ENCODE assay signal across 1 cellular context in genomic region chr11:66022401-66023185, GRCh38.
TF ChIP-seq lines count a peak whose summit lies in the region.

No MANE protein-coding gene starts in this region.

TF ChIP-seq in HepG2, 621 proteins besides CTCF, POLR2A, EP300 and RAD21 (continued from another document and continues in another):
- TF ChIP-seq ZBTB4 (CRISPR knock-in tag; IDR thresholded peaks at IDR 0.05; ENCODE audit: borderline replicate concordance): no peak
- TF ChIP-seq SALL2 (CRISPR knock-in tag; IDR thresholded peaks at IDR 0.05): 0 out of 2 replicates have a peak, but pooled peaks have one; percentile 64
- no peak for TF ChIP-seq IRX3 (CRISPR knock-in tag; IDR thresholded peaks at IDR 0.05; ENCODE audit: borderline replicate concordance, low read depth)
- 0 out of 2 replicates have a peak, but pooled peaks have one; percentile 24 for TF ChIP-seq ZNF777 (CRISPR knock-in tag; IDR thresholded peaks at IDR 0.05)
- no peak for TF ChIP-seq ZNF746 (CRISPR knock-in tag; IDR thresholded peaks at IDR 0.05)
- TF ChIP-seq ZNF34 (CRISPR knock-in tag; IDR thresholded peaks at IDR 0.05; ENCODE audit: borderline replicate concordance): no peak
- TF ChIP-seq GFI1 (CRISPR knock-in tag; IDR thresholded peaks at IDR 0.05; ENCODE audit: borderline replicate concordance): no peak
- peak; percentile 82 to 90 for TF ChIP-seq HMGXB4 (CRISPR knock-in tag; IDR thresholded peaks at IDR 0.05; ENCODE audit: borderline replicate concordance in 1 of 2, low read depth in 1 of 2)
- TF ChIP-seq ISL2 (CRISPR knock-in tag; IDR thresholded peaks at IDR 0.05): peak; percentile 36; the same call in 1 of the 2 replicates
- TF ChIP-seq ZNF44 (CRISPR knock-in tag; IDR thresholded peaks at IDR 0.05): no peak
- no peak for TF ChIP-seq NFE2L1 (CRISPR knock-in tag; IDR thresholded peaks at IDR 0.05; ENCODE audit: borderline replicate concordance)
- TF ChIP-seq FIP1L1 (IDR thresholded peaks at IDR 0.05; ENCODE audit: borderline replicate concordance, insufficient read depth, low read depth, low read length): no peak
- TF ChIP-seq, protein P1, sequence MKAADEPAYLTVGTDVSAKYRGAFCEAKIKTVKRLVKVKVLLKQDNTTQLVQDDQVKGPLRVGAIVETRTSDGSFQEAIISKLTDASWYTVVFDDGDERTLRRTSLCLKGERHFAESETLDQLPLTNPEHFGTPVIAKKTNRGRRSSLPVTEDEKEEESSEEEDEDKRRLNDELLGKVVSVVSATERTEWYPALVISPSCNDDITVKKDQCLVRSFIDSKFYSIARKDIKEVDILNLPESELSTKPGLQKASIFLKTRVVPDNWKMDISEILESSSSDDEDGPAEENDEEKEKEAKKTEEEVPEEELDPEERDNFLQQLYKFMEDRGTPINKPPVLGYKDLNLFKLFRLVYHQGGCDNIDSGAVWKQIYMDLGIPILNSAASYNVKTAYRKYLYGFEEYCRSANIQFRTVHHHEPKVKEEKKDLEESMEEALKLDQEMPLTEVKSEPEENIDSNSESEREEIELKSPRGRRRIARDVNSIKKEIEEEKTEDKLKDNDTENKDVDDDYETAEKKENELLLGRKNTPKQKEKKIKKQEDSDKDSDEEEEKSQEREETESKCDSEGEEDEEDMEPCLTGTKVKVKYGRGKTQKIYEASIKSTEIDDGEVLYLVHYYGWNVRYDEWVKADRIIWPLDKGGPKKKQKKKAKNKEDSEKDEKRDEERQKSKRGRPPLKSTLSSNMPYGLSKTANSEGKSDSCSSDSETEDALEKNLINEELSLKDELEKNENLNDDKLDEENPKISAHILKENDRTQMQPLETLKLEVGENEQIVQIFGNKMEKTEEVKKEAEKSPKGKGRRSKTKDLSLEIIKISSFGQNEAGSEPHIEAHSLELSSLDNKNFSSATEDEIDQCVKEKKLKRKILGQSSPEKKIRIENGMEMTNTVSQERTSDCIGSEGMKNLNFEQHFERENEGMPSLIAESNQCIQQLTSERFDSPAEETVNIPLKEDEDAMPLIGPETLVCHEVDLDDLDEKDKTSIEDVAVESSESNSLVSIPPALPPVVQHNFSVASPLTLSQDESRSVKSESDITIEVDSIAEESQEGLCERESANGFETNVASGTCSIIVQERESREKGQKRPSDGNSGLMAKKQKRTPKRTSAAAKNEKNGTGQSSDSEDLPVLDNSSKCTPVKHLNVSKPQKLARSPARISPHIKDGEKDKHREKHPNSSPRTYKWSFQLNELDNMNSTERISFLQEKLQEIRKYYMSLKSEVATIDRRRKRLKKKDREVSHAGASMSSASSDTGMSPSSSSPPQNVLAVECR (CRISPR knock-in tag; IDR thresholded peaks at IDR 0.05; ENCODE audit: borderline replicate concordance): peak; percentile 47; the same call in 1 of the 2 replicates
- TF ChIP-seq SMARCC2 (IDR thresholded peaks at IDR 0.05): no peak
- TF ChIP-seq ZNF224 (CRISPR knock-in tag; IDR thresholded peaks at IDR 0.05): peak; percentile 11; the same call in 1 of the 2 replicates
- TF ChIP-seq ZNF543 (CRISPR knock-in tag; IDR thresholded peaks at IDR 0.05): 0 out of 2 replicates have a peak, but pooled peaks have one; percentile 15
- TF ChIP-seq MAZ (IDR thresholded peaks at IDR 0.05; ENCODE audit: borderline replicate concordance, low read depth, low read length): 0 out of 2 replicates have a peak, but pooled peaks have one; percentile 34
- no peak for TF ChIP-seq MAZ (CRISPR knock-in tag; IDR thresholded peaks at IDR 0.05; ENCODE audit: low read depth)
- TF ChIP-seq ZKSCAN8 (CRISPR knock-in tag; IDR thresholded peaks at IDR 0.05; ENCODE audit: borderline replicate concordance): no peak
- TF ChIP-seq ZMYM4 (CRISPR knock-in tag; IDR thresholded peaks at IDR 0.05): no peak
- no peak for TF ChIP-seq ZBTB39 (CRISPR knock-in tag; IDR thresholded peaks at IDR 0.05)
- TF ChIP-seq, protein P2, sequence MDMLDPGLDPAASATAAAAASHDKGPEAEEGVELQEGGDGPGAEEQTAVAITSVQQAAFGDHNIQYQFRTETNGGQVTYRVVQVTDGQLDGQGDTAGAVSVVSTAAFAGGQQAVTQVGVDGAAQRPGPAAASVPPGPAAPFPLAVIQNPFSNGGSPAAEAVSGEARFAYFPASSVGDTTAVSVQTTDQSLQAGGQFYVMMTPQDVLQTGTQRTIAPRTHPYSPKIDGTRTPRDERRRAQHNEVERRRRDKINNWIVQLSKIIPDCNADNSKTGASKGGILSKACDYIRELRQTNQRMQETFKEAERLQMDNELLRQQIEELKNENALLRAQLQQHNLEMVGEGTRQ (IDR thresholded peaks at IDR 0.05; ENCODE audit: low read depth, low read length): no peak
- TF ChIP-seq, protein P2 (CRISPR knock-in tag; IDR thresholded peaks at IDR 0.05; ENCODE audit: borderline replicate concordance): no peak
- TF ChIP-seq, protein P3, sequence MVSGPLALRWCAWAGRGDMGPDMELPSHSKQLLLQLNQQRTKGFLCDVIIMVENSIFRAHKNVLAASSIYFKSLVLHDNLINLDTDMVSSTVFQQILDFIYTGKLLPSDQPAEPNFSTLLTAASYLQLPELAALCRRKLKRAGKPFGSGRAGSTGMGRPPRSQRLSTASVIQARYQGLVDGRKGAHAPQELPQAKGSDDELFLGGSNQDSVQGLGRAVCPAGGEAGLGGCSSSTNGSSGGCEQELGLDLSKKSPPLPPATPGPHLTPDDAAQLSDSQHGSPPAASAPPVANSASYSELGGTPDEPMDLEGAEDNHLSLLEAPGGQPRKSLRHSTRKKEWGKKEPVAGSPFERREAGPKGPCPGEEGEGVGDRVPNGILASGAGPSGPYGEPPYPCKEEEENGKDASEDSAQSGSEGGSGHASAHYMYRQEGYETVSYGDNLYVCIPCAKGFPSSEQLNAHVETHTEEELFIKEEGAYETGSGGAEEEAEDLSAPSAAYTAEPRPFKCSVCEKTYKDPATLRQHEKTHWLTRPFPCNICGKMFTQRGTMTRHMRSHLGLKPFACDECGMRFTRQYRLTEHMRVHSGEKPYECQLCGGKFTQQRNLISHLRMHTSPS (CRISPR knock-in tag; IDR thresholded peaks at IDR 0.05; ENCODE audit: low read depth): no peak
- no peak for TF ChIP-seq PTBP1 (IDR thresholded peaks at IDR 0.05; ENCODE audit: low read depth, low read length, poor library complexity, severe bottlenecking)
- TF ChIP-seq KLF12 (CRISPR knock-in tag; IDR thresholded peaks at IDR 0.05; ENCODE audit: borderline replicate concordance): 0 out of 2 replicates have a peak, but pooled peaks have one; percentile 58
- TF ChIP-seq FOXM1 (CRISPR knock-in tag; IDR thresholded peaks at IDR 0.05): 0 out of 2 replicates have a peak, but pooled peaks have one; percentile 39
- peak; percentile 76 for TF ChIP-seq ZNF687 (CRISPR knock-in tag; IDR thresholded peaks at IDR 0.05)
- no peak for TF ChIP-seq ZFP62 (CRISPR knock-in tag; IDR thresholded peaks at IDR 0.05)
- no peak for TF ChIP-seq NR1H2 (CRISPR knock-in tag; IDR thresholded peaks at IDR 0.05; ENCODE audit: borderline replicate concordance, low read depth)
- TF ChIP-seq MLXIP (CRISPR knock-in tag; IDR thresholded peaks at IDR 0.05; ENCODE audit: borderline replicate concordance): no peak
